In the genomic region with DNA sequence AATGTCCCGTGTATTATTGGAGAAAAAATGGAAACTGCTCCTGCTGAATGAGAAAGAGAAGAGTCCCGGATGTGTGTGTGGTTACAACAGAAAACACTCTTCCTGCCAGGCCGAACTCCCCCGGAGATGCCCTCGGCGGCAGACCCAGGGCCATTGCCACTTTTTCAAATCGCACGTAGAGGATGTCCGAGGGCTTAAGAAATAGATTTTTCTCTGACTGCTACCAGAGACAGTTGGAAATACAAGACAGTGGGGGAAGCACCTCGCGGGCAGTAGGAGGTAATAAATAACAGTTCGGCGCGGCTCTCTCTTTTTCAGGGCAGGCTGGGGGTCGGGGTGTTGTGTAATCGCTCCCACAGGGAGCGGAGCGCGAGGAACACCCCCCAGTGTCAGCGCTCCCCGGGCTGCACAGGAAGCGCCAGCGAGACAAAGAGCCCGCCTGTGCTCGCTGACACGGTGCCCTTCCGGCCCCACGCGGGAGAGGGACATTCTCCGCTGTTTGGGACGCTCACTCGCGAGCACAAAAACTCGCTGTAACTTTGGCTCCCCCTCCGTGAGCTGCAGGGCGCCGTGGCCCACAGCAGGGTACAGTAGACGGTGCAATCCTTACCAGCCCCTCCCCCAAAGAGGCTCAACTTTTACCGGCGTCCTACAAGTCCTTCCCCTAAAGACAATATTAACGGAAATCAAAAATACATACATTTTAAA, we compare ENCODE assay signal across 8 cellular contexts. TPM values are rescaled to one million over a fixed set of nuclear protein-coding genes. Genes with fewer than 3 reads are reported as not detected.
A peak's percentile ranks its signal among the peaks of the same experiment; 100 is the strongest.
DNase-seq lines count a peak whose midpoint lies in the region; ATAC-seq and TF ChIP-seq lines count a peak whose summit lies in the region.

No MANE protein-coding gene starts in this region.

- TF ChIP-seq CTCF in OCI-LY3 (IDR thresholded peaks at IDR 0.05; ENCODE audit: low read depth, low read length): no peak

- H3K4me1 ChIP-seq in BLaER1: peaks cover 47% of the 10 kb centered on the region
- peaks cover 11% of the 10 kb centered on the region for H3K4me1 ChIP-seq in OCI-LY3 (ENCODE audit: low read length)
- peaks cover 23 to 29% of the 10 kb centered on the region in 2 donors for H3K4me1 ChIP-seq in muscle layer of duodenum (ENCODE audit: control insufficient read depth in 1 of 2, insufficient read depth in 2 of 2, low read length in 2 of 2)

- H3K9me3 ChIP-seq in BLaER1 (no peaks in the 10 kb centered on the region), OCI-LY3 (ENCODE audit: insufficient read depth, low read length) (no peaks in the 10 kb centered on the region), muscle layer of duodenum (ENCODE audit: control insufficient read depth in 1 of 2, low read length in 2 of 2) (no peaks in the 10 kb centered on the region)

- no peaks in the 10 kb centered on the region for H3K9me3 Mint-ChIP-seq in stimulated activated effector memory CD8-positive, alpha-beta T cell treated with anti-CD3 and anti-CD28 coated beads, Interleukin-12 subunit alpha, Interleukin-12 subunit beta, amount 100 ng/mL, for 72 hours

- ATAC-seq in GM19043 (IDR thresholded peaks at IDR 0.05; ENCODE audit: low read depth, unreplicated experiment) (peak; percentile 56), HG03280 (IDR thresholded peaks at IDR 0.05; ENCODE audit: unreplicated experiment) (peak; percentile 54), esophagus mucosa (peak; percentile 81)
- peak; percentile 85 for ATAC-seq in stimulated activated effector memory CD8-positive, alpha-beta T cell treated with anti-CD3 and anti-CD28 coated beads, Interleukin-12 subunit alpha, Interleukin-12 subunit beta, amount 100 ng/mL, for 72 hours

- H3K9ac ChIP-seq in BLaER1: peak overlapping the region; percentile 97
- peak overlapping the region; percentile 78 for H3K9ac ChIP-seq in OCI-LY3 (ENCODE audit: low read length)

- peak overlapping the region; percentile 92 for H3K4me2 ChIP-seq in BLaER1
- H3K4me2 ChIP-seq in OCI-LY3 (ENCODE audit: low read length): peak overlapping the region; percentile 68

- H3K36me3 ChIP-seq in BLaER1 (peaks cover 11% of the 10 kb centered on the region), OCI-LY3 (replicated peaks; ENCODE audit: low read depth, low read length) (peaks cover 3% of the 10 kb centered on the region), muscle layer of duodenum (ENCODE audit: control insufficient read depth in 1 of 2, insufficient read depth in 2 of 2, low read length in 2 of 2) (peaks cover 0 to 28% of the 10 kb centered on the region in 2 donors)

- peak overlapping the region; percentile 98 for H3K27ac Mint-ChIP-seq in stimulated activated effector memory CD8-positive, alpha-beta T cell treated with anti-CD3 and anti-CD28 coated beads, Interleukin-12 subunit alpha, Interleukin-12 subunit beta, amount 100 ng/mL, for 72 hours

- H3K27ac ChIP-seq in BLaER1 (peak overlapping the region; percentile 98), OCI-LY3 (ENCODE audit: low read length) (peak overlapping the region; percentile 63), muscle layer of duodenum (ENCODE audit: low read length) (peak overlapping the region; percentile 97)

- H4K20me1 ChIP-seq in BLaER1: peaks cover 46% of the 10 kb centered on the region
- 0 out of 2 replicates have a peak, but pooled peaks cover 4% of the 10 kb centered on the region for H4K20me1 ChIP-seq in OCI-LY3 (ENCODE audit: insufficient read depth, low read length)

- peak overlapping the region; percentile 79 for H2AFZ ChIP-seq in OCI-LY3 (ENCODE audit: low read depth, low read length)

- peak; percentile 65 for DNase-seq in activated T-cell treated with anti-CD3 and anti-CD28 coated beads, Interleukin-2, amount 50 U/mL, for 1 hour
- DNase-seq in stimulated activated effector memory CD8-positive, alpha-beta T cell treated with anti-CD3 and anti-CD28 coated beads, Interleukin-12 subunit alpha, Interleukin-12 subunit beta, amount 100 ng/mL, for 72 hours (ENCODE audit: low spot score in 2 of 2): peak; percentile 57 to 85

- H3K79me2 ChIP-seq in OCI-LY3 (ENCODE audit: low read length): peaks cover 46% of the 10 kb centered on the region

- H3K4me1 Mint-ChIP-seq in stimulated activated effector memory CD8-positive, alpha-beta T cell treated with anti-CD3 and anti-CD28 coated beads, Interleukin-12 subunit alpha, Interleukin-12 subunit beta, amount 100 ng/mL, for 72 hours: peaks cover 46% of the 10 kb centered on the region

- H3K4me3 ChIP-seq in BLaER1 (peak overlapping the region; percentile 86), OCI-LY3 (ENCODE audit: low read length) (peak overlapping the region; percentile 86), muscle layer of duodenum (ENCODE audit: low read depth in 1 of 2, low read length in 2 of 2) (peak overlapping the region; percentile 80 to 96)

- peaks cover 32% of the 10 kb centered on the region for H3K36me3 Mint-ChIP-seq in stimulated activated effector memory CD8-positive, alpha-beta T cell treated with anti-CD3 and anti-CD28 coated beads, Interleukin-12 subunit alpha, Interleukin-12 subunit beta, amount 100 ng/mL, for 72 hours

- H3K27me3 ChIP-seq in BLaER1 (no peaks in the 10 kb centered on the region), OCI-LY3 (ENCODE audit: low read depth, low read length) (peaks cover 5% of the 10 kb centered on the region; the same call in 1 of the 2 replicates), muscle layer of duodenum (ENCODE audit: low read depth, low read length) (no peaks in the 10 kb centered on the region)

- H3K4me3 Mint-ChIP-seq in stimulated activated effector memory CD8-positive, alpha-beta T cell treated with anti-CD3 and anti-CD28 coated beads, Interleukin-12 subunit alpha, Interleukin-12 subunit beta, amount 100 ng/mL, for 72 hours: peak overlapping the region; percentile 99

RNA-seq across cellular contexts. Expression of a gene that starts 1.1 kb away (rescaled TPM):
- total RNA-seq in esophagus mucosa: 36.3 TPM

Comparison
In these comparisons a context has a peak if more than half of its experiments do, and no peak if none do; other contexts are left out.
1. Peak in every context shown above with its lines: DNase-seq, ATAC-seq, H3K4me3 ChIP-seq and H3K27ac ChIP-seq.